Comparison of ENCODE assay signal across 8 cellular contexts in genomic region chr7:101815826-101816488, GRCh38. TPM values are rescaled to one million over a fixed set of nuclear protein-coding genes. Genes with fewer than 3 reads are reported as not detected.
A peak's percentile ranks its signal among the peaks of the same experiment; 100 is the strongest.
DNase-seq lines count a peak whose midpoint lies in the region; ATAC-seq and TF ChIP-seq lines count a peak whose summit lies in the region.

No MANE protein-coding gene starts in this region.

- peak overlapping the region in 1 of 2 donors; percentile 60 for H3K9ac ChIP-seq in liver (ENCODE audit: low read depth in 1 of 2, low read length in 2 of 2)

- no TSS peak for BruUV-seq in A673 (replicated peaks; lab: Mats Ljungman, UMichigan)

- peak in 1 of 2 donors; percentile 25 for TF ChIP-seq RAD21 in liver (IDR thresholded peaks at IDR 0.05)

- DNase-seq in A673 (ENCODE audit: low spot score) = peak; percentile 90
- DNase-seq in NCI-H446 (lab: John Stamatoyannopoulos, UW) = peak; percentile 38 to 86
- peak; percentile 46 to 52 for DNase-seq in activated CD4-positive, alpha-beta T cell treated with anti-CD3 and anti-CD28 coated beads for 24 hours (ENCODE audit: low read depth in 2 of 2)
- peak; percentile 87 for DNase-seq in dermis blood vessel endothelial cell
- peak; percentile 47 to 57 for DNase-seq in stimulated activated CD4-positive, alpha-beta T cell treated with anti-CD3 and anti-CD28 coated beads, Interleukin-2, amount 100 ng/mL, for 48 hours

- H3K4me3 ChIP-seq in A673 (ENCODE audit: low read depth, low read length, poor library complexity, severe bottlenecking) (peak overlapping the region; percentile 66), liver (ENCODE audit: low read depth in 1 of 3, low read length in 3 of 3) (peak overlapping the region in 2 of 3 donors; percentile 54 to 99)

- peak; percentile 47 for ATAC-seq in GM18517 (IDR thresholded peaks at IDR 0.05; ENCODE audit: unreplicated experiment)
- ATAC-seq in HG03097 (IDR thresholded peaks at IDR 0.05; ENCODE audit: low FRiP score, unreplicated experiment) = peak; percentile 38

- intact Hi-C loops in A673 (cut with micrococcal nuclease; ENCODE audit: unreplicated experiment) = loop anchor here (2.0 to 10.0 kb wide), 4 partner anchors 73 to 421 kb away; no protein-coding TSS in a partner anchor

- peaks cover 49% of the 10 kb centered on the region for H3K4me1 ChIP-seq in A673 (ENCODE audit: insufficient read depth, low read length, poor library complexity, severe bottlenecking)
- peaks cover 9 to 34% (median 23%) of the 10 kb centered on the region in 4 donors for H3K4me1 ChIP-seq in liver (ENCODE audit: control insufficient read depth in 4 of 4, insufficient read depth in 4 of 4, low read length in 3 of 4)

- H3K27ac ChIP-seq in A673 (ENCODE audit: low read depth, low read length, poor library complexity, severe bottlenecking) = peak overlapping the region; percentile 65
- peak overlapping the region; percentile 32 to 79 for H3K27ac ChIP-seq in liver (ENCODE audit: low read depth in 1 of 2, low read length in 2 of 2)

- POLR2A ChIA-PET in A673 (lab: Charles Lee; ENCODE audit: low non-redundant PET) = no interaction called here

- CTCF ChIA-PET in A673 (lab: Charles Lee) = no interaction called here

- H3K36me3 ChIP-seq in A673 (ENCODE audit: insufficient read depth, low read length, poor library complexity, severe bottlenecking) (no peaks in the 10 kb centered on the region), liver (ENCODE audit: control insufficient read depth in 4 of 4, insufficient read depth in 3 of 4, low read depth in 1 of 4, low read length in 3 of 4) (no peaks in the 10 kb centered on the region)

- under 1% methylated on average over 88 of the region's 88 CpGs for WGBS in liver

- H3K9me3 ChIP-seq in A673 (ENCODE audit: low read depth, low read length, poor library complexity, severe bottlenecking) (no peaks in the 10 kb centered on the region), liver (ENCODE audit: control insufficient read depth in 4 of 4, low read length in 3 of 4) (no peaks in the 10 kb centered on the region)

- TF ChIP-seq CTCF in A673 (conservative IDR thresholded peaks at IDR 0.05; ENCODE audit: low read depth, low read length) = no peak
- no peak for TF ChIP-seq CTCF in liver (IDR thresholded peaks at IDR 0.05; ENCODE audit: low read depth, low read length, missing input control)

- no peaks in the 10 kb centered on the region for H3K27me3 ChIP-seq in A673 (replicated peaks; ENCODE audit: insufficient read depth, low read depth, low read length, poor library complexity)
- H3K27me3 ChIP-seq in liver (ENCODE audit: control insufficient read depth in 4 of 4, insufficient read depth in 4 of 4, low read length in 3 of 4) = no peaks in the 10 kb centered on the region

TF ChIP-seq in liver, 16 proteins besides CTCF, POLR2A, EP300 and RAD21:
- TF ChIP-seq GABPA (IDR thresholded peaks at IDR 0.05 in 1 of 2, conservative IDR thresholded peaks at IDR 0.05 in 1 of 2) = no peak
- TF ChIP-seq YY1 (IDR thresholded peaks at IDR 0.05) = peak; percentile 91
- TF ChIP-seq ZBTB33 (IDR thresholded peaks at IDR 0.05) = no peak
- no peak for TF ChIP-seq FOXA1 (IDR thresholded peaks at IDR 0.05)

RNA-seq across cellular contexts. Expression of gene CUX1, which starts 1.5 kb away (rescaled TPM):
- total RNA-seq in A673 (2021) (49.4 and 53.1 TPM in 2 replicates), dermis blood vessel endothelial cell (39.5 and 42.5 TPM in 2 replicates), liver (10 to 100 TPM; 18.6 to 40.6 TPM)
- polyA plus RNA-seq in liver = 10 to 100 TPM; 19.8 to 23.0 TPM

Comparison
In these comparisons a context has a peak if more than half of its experiments do, and no peak if none do; other contexts are left out.
1. Peak in every context shown above with its lines: DNase-seq, ATAC-seq, H3K4me3 ChIP-seq and H3K27ac ChIP-seq.